ENCODE assay signal across 16 cellular contexts in genomic region chr2:212646698-212647097, GRCh38.
DNase-seq lines count a peak whose midpoint lies in the region; ATAC-seq, FAIRE-seq and TF ChIP-seq lines count a peak whose summit lies in the region.
"Had no signal": no experiment of that assay in that cellular context is flagged by ENCODE, and none has a peak within 500 bp of the region (broad histone marks: within the 10 kb centered on the region; RNA-seq: fewer than 3 reads in every experiment).

No MANE protein-coding gene starts in this region.

- intact Hi-C loops in mammary epithelial cell (cut with micrococcal nuclease) (loop anchor here (2.0 kb wide), 1 partner anchor 52 kb away; no protein-coding TSS in a partner anchor), left lung (cut with DNase I) (no loop called here)

- peak overlapping the region; percentile 78 for H3K27ac ChIP-seq in mammary epithelial cell (ENCODE audit: insufficient read depth, low read depth, low read length)
- H3K27ac ChIP-seq in left lung = no peak overlapping the region
- H3K27ac ChIP-seq: skin epidermis, transverse colon had no signal

- in situ Hi-C loops in mammary epithelial cell (cut with MboI; ENCODE audit: low sequenced_read_pairs in 2 of 2) = no loop called here

- H3K9ac ChIP-seq in mammary epithelial cell (ENCODE audit: insufficient read depth, low read length) = peak overlapping the region; percentile 51

- dilution Hi-C loops in mammary epithelial cell (cut with HindIII; ENCODE audit: low sequenced_read_pairs) = no loop called here

- H3K4me3 ChIP-seq in mammary epithelial cell (replicated peaks in 1 of 3; ENCODE audit: insufficient read depth in 1 of 3, low read depth in 2 of 3, low read length in 3 of 3) (peak overlapping the region in 1 of 3 experiments; percentile 7), left lung (no peak overlapping the region)
- H3K4me3 ChIP-seq: GM12878, skin epidermis, transverse colon had no signal

- H4K20me1 ChIP-seq in mammary epithelial cell (ENCODE audit: insufficient read depth, low read length) = no peaks in the 10 kb centered on the region

- H3K4me2 ChIP-seq in mammary epithelial cell (ENCODE audit: insufficient read depth, low read depth, low read length) = peak overlapping the region; percentile 80

- TF ChIP-seq CTCF in mammary epithelial cell (conservative IDR thresholded peaks at IDR 0.05 in 1 of 2, IDR thresholded peaks at IDR 0.05 in 1 of 2; ENCODE audit: extremely low read depth in 1 of 2, insufficient read depth in 1 of 2, low read depth in 1 of 2, low read length in 2 of 2) (no peak), left lung (IDR thresholded peaks at IDR 0.05) (no peak)

- H3K79me2 ChIP-seq in mammary epithelial cell (ENCODE audit: insufficient read depth, low read length) = no peaks in the 10 kb centered on the region

- H3K36me3 ChIP-seq in mammary epithelial cell (ENCODE audit: insufficient read depth, low read length) = no peaks in the 10 kb centered on the region
- no peaks in the 10 kb centered on the region for H3K36me3 ChIP-seq in left lung
- H3K36me3 ChIP-seq: transverse colon had no signal

- ATAC-seq in left lung = peak; percentile 27
- ATAC-seq in HG03139 (IDR thresholded peaks at IDR 0.05; ENCODE audit: unreplicated experiment) = no peak
- ATAC-seq in GM21390 (IDR thresholded peaks at IDR 0.05; ENCODE audit: unreplicated experiment) = no peak
- ATAC-seq: CD8-positive, alpha-beta T cell; GM12878; T-cell had no signal

- FAIRE-seq in HTR-8/SVneo (lab: Jason Lieb, UNC) = no peak
- FAIRE-seq: GM12878 had no signal

- H3K4me1 ChIP-seq in mammary epithelial cell (ENCODE audit: insufficient read depth, low read length) (peaks cover 13% of the 10 kb centered on the region), left lung (no peaks in the 10 kb centered on the region)
- H3K4me1 ChIP-seq: transverse colon had no signal

- H3K9me3 ChIP-seq in mammary epithelial cell (replicated peaks; ENCODE audit: insufficient read depth, low read length) (no peaks in the 10 kb centered on the region), left lung (no peaks in the 10 kb centered on the region)
- H3K9me3 ChIP-seq: transverse colon had no signal

- peak; percentile 75 for DNase-seq in AG20443 (ENCODE audit: low spot score)
- DNase-seq in HTR-8/SVneo (ENCODE audit: insufficient read length, low spot score) = peak; percentile 10
- peak; percentile 91 for DNase-seq in mammary epithelial cell
- no peak for DNase-seq in left lung
- DNase-seq in activated CD4-positive, alpha-beta T cell treated with anti-CD3 and anti-CD28 coated beads for 1 hour = no peak
- DNase-seq in HuH-7.5 (ENCODE audit: low spot score) = no peak
- DNase-seq: activated CD4-positive, alpha-beta T cell treated with anti-CD3 and anti-CD28 coated beads, Interleukin-2, amount 50 U/mL, for 4 hours; activated naive CD4-positive, alpha-beta T cell treated with anti-CD3 and anti-CD28 coated beads for 36 hours; CD8-positive, alpha-beta T cell; NCI-H1105; T-cell; transverse colon had no signal

- CTCF ChIA-PET in mammary epithelial cell (lab: Charles Lee; ENCODE audit: low non-redundant PET) = no interaction called here

- 8% methylated on average over 1 of the region's 1 CpG for WGBS in mammary epithelial cell (ENCODE audit: low coverage, missing lambda C conversion rate)

- no TSS peak for BruUV-seq in mammary epithelial cell (replicated peaks; lab: Mats Ljungman, UMichigan)

- peak overlapping the region; percentile 91 for H2AFZ ChIP-seq in mammary epithelial cell (ENCODE audit: low read depth, low read length)

- H3K27me3 ChIP-seq in mammary epithelial cell (ENCODE audit: insufficient read depth, low read length) (no peaks in the 10 kb centered on the region), left lung (no peaks in the 10 kb centered on the region)
- H3K27me3 ChIP-seq: transverse colon had no signal

Comparison
In these comparisons a context has a peak if more than half of its experiments do, and no peak if none do; other contexts are left out.
1. DNase-seq: peak in AG20443 (single experiment), HTR-8/SVneo (single experiment) and mammary epithelial cell (single experiment); none in left lung (0 of 2), activated CD4-positive, alpha-beta T cell treated with anti-CD3 and anti-CD28 coated beads for 1 hour (single experiment) and HuH-7.5 (single experiment).